Comparison of ENCODE assay signal across 18 cellular contexts in the genomic region with DNA sequence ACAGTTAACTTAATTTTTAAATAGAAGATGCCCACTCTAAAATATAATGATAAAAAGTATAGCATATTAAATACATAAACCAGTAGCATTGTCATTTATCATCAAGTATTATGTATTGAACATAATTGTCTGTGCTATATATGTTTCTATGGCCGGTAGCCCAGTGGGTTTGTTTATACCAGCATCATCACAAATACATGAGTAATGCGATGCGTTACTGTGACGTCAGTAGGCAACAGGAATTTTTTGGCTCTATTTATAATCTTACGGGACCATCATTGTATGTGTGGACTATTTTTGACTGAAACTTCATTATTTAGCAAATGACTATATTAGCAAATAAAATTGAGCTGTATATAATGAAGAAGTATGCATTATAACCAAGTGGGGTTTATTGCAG.
DNase-seq lines count a peak whose midpoint lies in the region; ATAC-seq, FAIRE-seq and TF ChIP-seq lines count a peak whose summit lies in the region.
"Had no signal": no experiment of that assay in that cellular context is flagged by ENCODE, and none has a peak within 500 bp of the region (broad histone marks: within the 10 kb centered on the region; RNA-seq: fewer than 3 reads in every experiment).

No MANE protein-coding gene starts in this region.

- no peak overlapping the region for H3K27ac Mint-ChIP-seq in HFFc6
- H3K27ac Mint-ChIP-seq in astrocyte (ENCODE audit: unreplicated experiment) = no peak overlapping the region
- H3K27ac Mint-ChIP-seq: CD14-positive monocyte; CD8-positive, alpha-beta T cell; GM23338 had no signal

- H3K36me3 ChIP-seq in astrocyte (ENCODE audit: insufficient read depth, low read length) = peaks cover 14% of the 10 kb centered on the region
- H3K36me3 ChIP-seq in smooth muscle cell (ENCODE audit: low read depth) = peaks cover 5% of the 10 kb centered on the region

- H4K20me1 ChIP-seq in astrocyte (ENCODE audit: insufficient read depth, low read length) (peaks cover 32% of the 10 kb centered on the region), smooth muscle cell (ENCODE audit: low read depth) (peaks cover 63% of the 10 kb centered on the region)

- H3K27ac ChIP-seq in astrocyte (ENCODE audit: low read depth, low read length) = no peak overlapping the region
- peak overlapping the region; percentile 24 for H3K27ac ChIP-seq in smooth muscle cell (ENCODE audit: low read depth)
- H3K27ac ChIP-seq: A549 had no signal

- H3K4me1 Mint-ChIP-seq in HFFc6 (ENCODE audit: low read depth) (peaks cover 26% of the 10 kb centered on the region), astrocyte (ENCODE audit: low read depth, unreplicated experiment) (peaks cover 12% of the 10 kb centered on the region)
- H3K4me1 Mint-ChIP-seq: GM23338 had no signal

- H3K9me3 ChIP-seq in astrocyte (ENCODE audit: insufficient read depth, low read depth, low read length) (no peaks in the 10 kb centered on the region), smooth muscle cell (replicated peaks; ENCODE audit: low read depth) (no peaks in the 10 kb centered on the region)
- H3K9me3 ChIP-seq: A549 had no signal

- H3K27me3 Mint-ChIP-seq in HFFc6 (ENCODE audit: insufficient read depth) (no peaks in the 10 kb centered on the region), astrocyte (ENCODE audit: low read depth, unreplicated experiment) (no peaks in the 10 kb centered on the region)

- H3K9me3 Mint-ChIP-seq in HFFc6 (no peaks in the 10 kb centered on the region), astrocyte (ENCODE audit: unreplicated experiment) (no peaks in the 10 kb centered on the region)
- H3K9me3 Mint-ChIP-seq: CD8-positive, alpha-beta T cell; GM23338 had no signal

- peaks cover 17% of the 10 kb centered on the region for H3K36me3 Mint-ChIP-seq in HFFc6 (ENCODE audit: low read depth)
- H3K36me3 Mint-ChIP-seq in astrocyte (ENCODE audit: low read depth, unreplicated experiment) = peaks cover 21% of the 10 kb centered on the region

- FAIRE-seq in astrocyte (lab: Jason Lieb, UNC) = no peak
- FAIRE-seq: A549, D721Med had no signal

- H2AFZ ChIP-seq in astrocyte (ENCODE audit: low read depth, low read length) (no peak overlapping the region), smooth muscle cell (ENCODE audit: low read depth) (no peak overlapping the region)
- H2AFZ ChIP-seq: GM23338 had no signal

- 89% methylated on average over 5 of the region's 5 CpGs for WGBS in smooth muscle cell (ENCODE audit: low lambda C conversion rate)

- H3K9ac ChIP-seq in astrocyte (ENCODE audit: low read length) (no peak overlapping the region), smooth muscle cell (ENCODE audit: low read depth) (no peak overlapping the region)

- H3K27me3 ChIP-seq in astrocyte (ENCODE audit: insufficient read depth, low read length) (no peaks in the 10 kb centered on the region), smooth muscle cell (ENCODE audit: low read depth) (no peaks in the 10 kb centered on the region)

- H3K4me3 Mint-ChIP-seq in HFFc6 (no peak overlapping the region), astrocyte (ENCODE audit: unreplicated experiment) (no peak overlapping the region)
- H3K4me3 Mint-ChIP-seq: CD14-positive monocyte; CD8-positive, alpha-beta T cell; GM23338 had no signal

- TF ChIP-seq CTCF in HFFc6 (IDR thresholded peaks at IDR 0.05) (no peak), astrocyte (IDR thresholded peaks at IDR 0.05; ENCODE audit: insufficient read depth, low read depth, low read length) (no peak), fibroblast of mammary gland (conservative IDR thresholded peaks at IDR 0.05; ENCODE audit: control insufficient read depth, insufficient read depth, low read depth, low read length) (no peak), smooth muscle cell (IDR thresholded peaks at IDR 0.05; ENCODE audit: borderline replicate concordance, insufficient read depth, poor library complexity, severe bottlenecking) (no peak)

- intact Hi-C loops in Right ventricle myocardium superior (cut with DNase I) = no loop called here
- intact Hi-C loops in left cardiac atrium (cut with DNase I) = no loop called here

- H3F3A ChIP-seq in smooth muscle cell (ENCODE audit: low read depth) = no peaks in the 10 kb centered on the region

- DNase-seq in HFFc6 (peak; percentile 26), astrocyte (ENCODE audit: low read depth) (peak; percentile 37), fibroblast of mammary gland (ENCODE audit: low read depth) (peak; percentile 45), smooth muscle cell (lab: John Stamatoyannopoulos, UW; ENCODE audit: unreplicated experiment) (no peak), Right ventricle myocardium superior (no peak), HuH-7.5 (ENCODE audit: low spot score) (no peak), EL (no peak), left cardiac atrium (no peak)
- DNase-seq: CD8-positive, alpha-beta T cell; COR-L47; DMS153; DMS79 treated with DMSO at 0.1 percent for 48 hours; H7; KBM-7 had no signal

- ATAC-seq in Right ventricle myocardium superior (ENCODE audit: poor library complexity) (no peak), left cardiac atrium (no peak)
- ATAC-seq: A549; CD8-positive, alpha-beta T cell; GM23338 had no signal

- no peak overlapping the region for H3K4me3 ChIP-seq in astrocyte (ENCODE audit: insufficient read depth, low read depth, low read length)
- no peak overlapping the region for H3K4me3 ChIP-seq in fibroblast of mammary gland (ENCODE audit: control insufficient read depth, low read depth, low read length)
- no peak overlapping the region for H3K4me3 ChIP-seq in smooth muscle cell
- H3K4me3 ChIP-seq: A549, GM23338 had no signal

- H3K4me1 ChIP-seq in astrocyte (ENCODE audit: insufficient read depth, low read length) (peaks cover 5% of the 10 kb centered on the region), smooth muscle cell (ENCODE audit: low read depth) (no peaks in the 10 kb centered on the region)

- H3K79me2 ChIP-seq in astrocyte (ENCODE audit: insufficient read depth, low read length) (peaks cover 69% of the 10 kb centered on the region), smooth muscle cell (ENCODE audit: low read depth) (peaks cover 85% of the 10 kb centered on the region)

- H3K4me2 ChIP-seq in astrocyte (ENCODE audit: low read length) = no peak overlapping the region
- no peak overlapping the region for H3K4me2 ChIP-seq in smooth muscle cell
- H3K4me2 ChIP-seq: A549, GM23338 had no signal

Comparison
In these comparisons a context has a peak if more than half of its experiments do, and no peak if none do; other contexts are left out.
1. DNase-seq: peak in HFFc6 (single experiment), astrocyte (single experiment) and fibroblast of mammary gland (single experiment); none in smooth muscle cell (single experiment), Right ventricle myocardium superior (single experiment), HuH-7.5 (single experiment), EL (single experiment) and left cardiac atrium (single experiment).